ENCODE assay signal across 22 cellular contexts in the genomic region with DNA sequence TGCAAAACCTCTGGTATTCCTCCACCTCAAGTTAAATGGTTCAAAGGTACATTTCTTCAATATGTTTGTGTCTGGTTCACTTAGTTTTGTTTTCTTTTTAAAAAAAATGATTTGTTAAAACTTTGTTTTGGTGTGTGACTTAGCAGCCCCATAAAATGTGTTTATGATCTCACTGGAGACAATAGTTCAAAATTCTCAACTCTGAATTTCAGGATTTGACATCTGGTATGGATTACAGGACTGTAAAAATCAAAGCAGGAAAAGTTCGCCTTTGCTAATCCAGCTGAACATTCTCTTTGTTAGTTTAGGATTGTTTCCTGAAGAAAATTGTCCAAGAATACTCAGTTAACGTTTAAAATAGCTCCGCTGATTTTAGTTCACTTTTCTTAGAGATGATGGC.
DNase-seq lines count a peak whose midpoint lies in the region; ATAC-seq and TF ChIP-seq lines count a peak whose summit lies in the region.
"Had no signal": no experiment of that assay in that cellular context is flagged by ENCODE, and none has a peak within 500 bp of the region (broad histone marks: within the 10 kb centered on the region; RNA-seq: fewer than 3 reads in every experiment).

No MANE protein-coding gene starts in this region.

- 0 out of 2 replicates have a peak, but pooled peaks cover 3% of the 10 kb centered on the region for H3K9me2 ChIP-seq in GM23338 (ENCODE audit: insufficient read depth)

- TF ChIP-seq CTCF in A673 (conservative IDR thresholded peaks at IDR 0.05; ENCODE audit: low read depth, low read length) (no peak), GM23338 (conservative IDR thresholded peaks at IDR 0.05; ENCODE audit: low read depth in 2 of 2) (no peak), esophagus muscularis mucosa (IDR thresholded peaks at IDR 0.05) (no peak), nephron progenitor cell (IDR thresholded peaks at IDR 0.05) (no peak)

- H3K4me3 Mint-ChIP-seq in GM23338 (no peak overlapping the region), nephron progenitor cell (no peak overlapping the region)
- H3K4me3 Mint-ChIP-seq: CD4-positive, alpha-beta T cell; immature natural killer cell; naive thymus-derived CD4-positive, alpha-beta T cell had no signal

- H3K4me3 ChIP-seq in A673 (ENCODE audit: low read depth, low read length, poor library complexity, severe bottlenecking) (no peak overlapping the region), GM23338 (no peak overlapping the region), esophagus muscularis mucosa (no peak overlapping the region)

- H3K4me1 ChIP-seq in A673 (ENCODE audit: insufficient read depth, low read length, poor library complexity, severe bottlenecking) (peaks cover 37% of the 10 kb centered on the region), GM23338 (ENCODE audit: insufficient read depth) (peaks cover 12% of the 10 kb centered on the region), esophagus muscularis mucosa (peaks cover 8 to 85% (median 77%) of the 10 kb centered on the region in 4 donors)

- H3K9me3 Mint-ChIP-seq in GM23338 (no peaks in the 10 kb centered on the region), nephron progenitor cell (no peaks in the 10 kb centered on the region)
- H3K9me3 Mint-ChIP-seq: activated T-helper 2 cell treated with anti-CD3 and anti-CD28 coated beads, Interferon-gamma antibody, Interleukin-2, Interleukin-4, amounts not matched to agents 10 μg/mL and 5 μg/mL and 100 μg/mL, durations not matched to agents 14 hours and 24 hours and 36 hours; CD4-positive, alpha-beta T cell had no signal

- ATAC-seq in GM23338 = no peak
- ATAC-seq: esophagus mucosa; naive thymus-derived CD4-positive, alpha-beta T cell had no signal

- DNase-seq in A673 (ENCODE audit: low spot score) = peak; percentile 65
- DNase-seq in GM23338 (ENCODE audit: low spot score) = no peak
- no peak for DNase-seq in esophagus muscularis mucosa (ENCODE audit: extremely low spot score)
- no peak for DNase-seq in nephron progenitor cell
- DNase-seq in nucleus accumbens (lab: John Stamatoyannopoulos, UW) = no peak
- no peak for DNase-seq in activated CD4-positive, alpha-beta T cell treated with anti-CD3 and anti-CD28 coated beads for 1 hour
- DNase-seq in medulla oblongata (ENCODE audit: extremely low spot score) = no peak
- no peak for DNase-seq in GM19238 (ENCODE audit: insufficient read length, low spot score)
- DNase-seq: ACHN; activated CD4-positive, alpha-beta T cell treated with anti-CD3 and anti-CD28 coated beads for 4 hours; CD4-positive, alpha-beta T cell; DMS53; head of caudate nucleus; immature natural killer cell; naive thymus-derived CD4-positive, alpha-beta T cell; NCI-H2081 treated with DMSO at 0.1 percent for 48 hours; RPMI8226; SW 1271 had no signal

- intact Hi-C loops in A673 (cut with micrococcal nuclease; ENCODE audit: unreplicated experiment) = loop anchor here (5.0 kb wide), 1 partner anchor 34 kb away; no protein-coding TSS in a partner anchor
- intact Hi-C loops in esophagus muscularis mucosa (cut with DNase I) = no loop called here

- CTCF ChIA-PET in A673 (lab: Charles Lee) = no interaction called here

- no peak overlapping the region for H3K4me2 ChIP-seq in GM23338
- H3K4me2 ChIP-seq: KMS-11 had no signal

- peak overlapping the region; percentile 83; the same call in 1 of the 2 replicates for H3K27ac Mint-ChIP-seq in GM23338
- peak overlapping the region; percentile 26 for H3K27ac Mint-ChIP-seq in nephron progenitor cell
- H3K27ac Mint-ChIP-seq: activated T-helper 2 cell treated with anti-CD3 and anti-CD28 coated beads, Interferon-gamma antibody, Interleukin-2, Interleukin-4, amounts not matched to agents 10 μg/mL and 5 μg/mL and 100 μg/mL, durations not matched to agents 14 hours and 24 hours and 36 hours; CD4-positive, alpha-beta T cell; immature natural killer cell; naive thymus-derived CD4-positive, alpha-beta T cell; progenitor cell of endocrine pancreas had no signal

- H3K27me3 Mint-ChIP-seq in GM23338 (ENCODE audit: insufficient read depth, low read depth, poor library complexity) = peaks cover 3% of the 10 kb centered on the region
- H3K27me3 Mint-ChIP-seq in nephron progenitor cell (ENCODE audit: low read depth, poor library complexity) = no peaks in the 10 kb centered on the region
- H3K27me3 Mint-ChIP-seq: progenitor cell of endocrine pancreas had no signal

- no peaks in the 10 kb centered on the region for H3F3A ChIP-seq in GM23338 (replicated peaks; ENCODE audit: low read depth)

- H3K36me3 ChIP-seq in A673 (ENCODE audit: insufficient read depth, low read length, poor library complexity, severe bottlenecking) (peaks cover 59% of the 10 kb centered on the region), GM23338 (ENCODE audit: insufficient read depth) (no peaks in the 10 kb centered on the region), esophagus muscularis mucosa (peaks cover 0 to 4% (median 0%) of the 10 kb centered on the region in 4 donors)

- H3K4me1 Mint-ChIP-seq in GM23338 = peaks cover 15% of the 10 kb centered on the region
- peaks cover 2% of the 10 kb centered on the region for H3K4me1 Mint-ChIP-seq in nephron progenitor cell
- H3K4me1 Mint-ChIP-seq: immature natural killer cell; naive thymus-derived CD4-positive, alpha-beta T cell had no signal

- peak overlapping the region; percentile 68 for H3K27ac ChIP-seq in A673 (ENCODE audit: low read depth, low read length, poor library complexity, severe bottlenecking)
- H3K27ac ChIP-seq in GM23338 (ENCODE audit: low read depth) = no peak overlapping the region
- H3K27ac ChIP-seq in esophagus muscularis mucosa (replicated peaks in 1 of 4) = peak overlapping the region; percentile 67 to 73 (median 68)
- H3K27ac ChIP-seq: KMS-11 had no signal

- no peak for TF ChIP-seq POLR2A in esophagus muscularis mucosa (IDR thresholded peaks at IDR 0.05; ENCODE audit: low read depth)

- H3K79me2 ChIP-seq in GM23338 (replicated peaks; ENCODE audit: insufficient read depth) = no peaks in the 10 kb centered on the region

- BruUV-seq in A673 (replicated peaks; lab: Mats Ljungman, UMichigan) = no TSS peak

- no peak for TF ChIP-seq EP300 in esophagus muscularis mucosa (IDR thresholded peaks at IDR 0.05)

- H3K36me3 Mint-ChIP-seq in GM23338 (ENCODE audit: low read depth) (no peaks in the 10 kb centered on the region; the same call in 2 of the 3 replicates), nephron progenitor cell (ENCODE audit: low read depth) (peaks cover 32% of the 10 kb centered on the region)
- H3K36me3 Mint-ChIP-seq: immature natural killer cell; naive thymus-derived CD4-positive, alpha-beta T cell had no signal

- H3K27me3 ChIP-seq in A673 (replicated peaks; ENCODE audit: insufficient read depth, low read depth, low read length, poor library complexity) (no peaks in the 10 kb centered on the region), GM23338 (ENCODE audit: insufficient read depth) (no peaks in the 10 kb centered on the region), esophagus muscularis mucosa (no peaks in the 10 kb centered on the region)

- no peak overlapping the region for H2AFZ ChIP-seq in GM23338

- no peaks in the 10 kb centered on the region for H4K20me1 ChIP-seq in GM23338 (replicated peaks; ENCODE audit: insufficient read depth)

- 43% methylated on average over 3 of the region's 3 CpGs for WGBS in esophagus muscularis mucosa

- POLR2A ChIA-PET in A673 (lab: Charles Lee; ENCODE audit: low non-redundant PET) = no interaction called here

- no peaks in the 10 kb centered on the region for H3K9me3 ChIP-seq in A673 (ENCODE audit: low read depth, low read length, poor library complexity, severe bottlenecking)
- no peaks in the 10 kb centered on the region for H3K9me3 ChIP-seq in esophagus muscularis mucosa

TF ChIP-seq in GM23338, 12 proteins besides CTCF, POLR2A, EP300 and RAD21 (continues in another document):
- TF ChIP-seq EZH2 (IDR thresholded peaks at IDR 0.05; ENCODE audit: low read depth, unreplicated experiment) (no peak), CREB1 (CRISPR knock-in tag; IDR thresholded peaks at IDR 0.05; ENCODE audit: low read depth) (no peak), POLR2AphosphoS5 (IDR thresholded peaks at IDR 0.05; ENCODE audit: low read depth) (no peak), STAT1 (IDR thresholded peaks at IDR 0.05; ENCODE audit: unreplicated experiment) (no peak), EZH2phosphoT487 (IDR thresholded peaks at IDR 0.05; ENCODE audit: unreplicated experiment) (no peak)
